Comparison of ENCODE assay signal across 8 cellular contexts in the genomic region with DNA sequence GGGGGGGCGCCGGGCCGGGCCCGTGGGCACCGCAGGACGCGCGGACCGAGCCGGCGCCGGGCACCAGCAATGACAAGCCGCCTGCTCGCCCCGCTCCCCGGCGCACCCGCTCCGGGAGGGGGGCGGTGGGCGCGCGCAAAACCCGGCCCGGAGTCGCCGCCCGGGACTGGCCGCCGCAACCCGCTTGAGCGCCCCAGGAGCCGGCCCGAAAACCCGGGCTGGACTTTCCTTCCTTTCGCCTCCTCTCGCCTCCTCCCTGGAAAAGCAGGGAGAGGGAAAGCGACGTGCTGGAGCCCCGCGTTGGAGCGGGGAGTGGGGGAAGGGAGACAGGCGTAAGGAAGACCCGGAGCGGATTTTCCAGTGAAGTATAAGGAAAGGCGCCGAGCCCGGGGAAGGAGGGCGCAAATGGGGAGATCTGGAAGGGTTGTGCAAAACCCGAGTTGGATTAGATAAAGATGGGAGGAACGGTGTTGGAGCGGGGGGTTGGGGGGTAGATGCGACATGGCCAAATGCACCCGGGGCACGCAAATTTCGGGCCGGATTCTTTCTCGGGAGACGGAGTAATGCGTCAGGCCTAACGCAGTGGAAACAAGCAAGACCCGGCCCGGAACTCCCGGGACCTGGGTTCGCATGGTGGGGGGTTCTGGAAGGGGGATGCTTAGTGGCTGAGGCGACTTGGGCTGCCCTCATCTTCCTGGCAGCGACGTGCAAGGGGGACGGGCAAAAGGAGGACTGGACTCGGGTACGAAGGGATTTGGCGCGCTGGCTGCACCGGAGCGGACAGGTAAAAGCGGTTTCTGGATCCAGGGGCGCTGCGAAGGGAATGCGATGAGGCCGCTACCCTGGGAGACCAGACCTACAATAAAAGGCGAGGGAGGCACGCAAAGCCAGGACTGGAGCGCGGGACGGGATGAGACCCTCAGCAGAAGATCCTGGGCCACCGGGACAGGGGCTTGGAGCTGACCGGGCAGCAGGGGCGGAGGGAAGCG. TPM values are rescaled to one million over a fixed set of nuclear protein-coding genes. Genes with fewer than 3 reads are reported as not detected.
DNase-seq lines count a peak whose midpoint lies in the region; ATAC-seq, FAIRE-seq and TF ChIP-seq lines count a peak whose summit lies in the region.
"Not testable (repeated sequence)": the region's sequence is repeated elsewhere in the genome, so short reads cannot be mapped to it uniquely, and the experiment has no call there.

No MANE protein-coding gene starts in this region.

- WGBS in gastroesophageal sphincter (ENCODE audit: low coverage in 1 of 2), 2 donors: 0% methylated on average over 14 to 31 of the region's 89 CpGs

- H3K4me3 Mint-ChIP-seq in HFFc6 (peak overlapping the region; percentile 83), naive B cell (peak overlapping the region; percentile 87 to 98 (median 95))

- peak overlapping the region; percentile 66 to 92 (median 90) for H3K4me2 ChIP-seq in BLaER1 treated with 17β-estradiol and CSF1 and Interleukin-3, amounts not matched to agents 10 nM and 100 nM

- not testable (repeated sequence) for TF ChIP-seq EP300 in gastroesophageal sphincter (IDR thresholded peaks at IDR 0.05)

- TF ChIP-seq POLR2A in gastroesophageal sphincter (IDR thresholded peaks at IDR 0.05): peak; percentile 38 to 44

- H3K27ac ChIP-seq in BLaER1 treated with 17β-estradiol and CSF1 and Interleukin-3, amounts not matched to agents 10 nM and 100 nM: peak overlapping the region; percentile 67 to 90 (median 83); a peak in 21 of 22 replicates
- H3K27ac ChIP-seq in gastroesophageal sphincter: peak overlapping the region; percentile 1 to 88 (median 84)

- H3K4me3 ChIP-seq in BLaER1 treated with 17β-estradiol and CSF1 and Interleukin-3, amounts not matched to agents 10 nM and 100 nM: peak overlapping the region; percentile 60 to 80 (median 73)
- H3K4me3 ChIP-seq in gastroesophageal sphincter: peak overlapping the region; percentile 41 to 85

- H3K4me1 ChIP-seq in BLaER1 treated with 17β-estradiol and CSF1 and Interleukin-3, amounts not matched to agents 10 nM and 100 nM: peaks cover 26 to 58% (median 43%) of the 10 kb centered on the region in 10 experiments; a peak in 19 of 20 replicates
- peaks cover 0 to 57% (median 12%) of the 10 kb centered on the region in 3 donors for H3K4me1 ChIP-seq in gastroesophageal sphincter

- peaks cover 38 to 67% (median 55%) of the 10 kb centered on the region in 11 experiments for H3K27me3 ChIP-seq in BLaER1 treated with 17β-estradiol and CSF1 and Interleukin-3, amounts not matched to agents 10 nM and 100 nM
- H3K27me3 ChIP-seq in gastroesophageal sphincter: peaks cover 11% of the 10 kb centered on the region

- ATAC-seq in gastroesophageal sphincter: peak; percentile 91
- ATAC-seq in naive B cell (ENCODE audit: low read depth in 2 of 2): peak; percentile 70

- peak; percentile 67 for FAIRE-seq in TTC549 (lab: Jason Lieb, UNC)

- H3K9me3 Mint-ChIP-seq in HFFc6, naive B cell: not testable (repeated sequence)

- DNase-seq in HFFc6 (peak; percentile 84), NCI-H2196 (lab: John Stamatoyannopoulos, UW; ENCODE audit: unreplicated experiment) (peak; percentile 96), amniotic epithelial cell (ENCODE audit: low read depth) (peak; percentile 97), naive B cell (peak; percentile 75)
- DNase-seq in stimulated activated CD8-positive, alpha-beta memory T cell treated with anti-CD3 and anti-CD28 coated beads, Interleukin-15, amount 100 ng/mL, for 24 hours (ENCODE audit: low read depth): peak; percentile 38

- H3K36me3 Mint-ChIP-seq in HFFc6 (ENCODE audit: low read depth): not testable (repeated sequence)
- H3K36me3 Mint-ChIP-seq in naive B cell: peaks cover 0 to 12% of the 10 kb centered on the region in 2 donors

- TF ChIP-seq CTCF in HFFc6 (IDR thresholded peaks at IDR 0.05): not testable (repeated sequence)
- peak in 1 of 4 experiments; percentile 22 for TF ChIP-seq CTCF in gastroesophageal sphincter (IDR thresholded peaks at IDR 0.05)

- H3K27me3 Mint-ChIP-seq in HFFc6 (ENCODE audit: insufficient read depth) (peaks cover 37% of the 10 kb centered on the region), naive B cell (peaks cover 16 to 74% (median 63%) of the 10 kb centered on the region in 3 donors)

- H3K36me3 ChIP-seq in BLaER1 treated with 17β-estradiol and CSF1 and Interleukin-3, amounts not matched to agents 10 nM and 100 nM; gastroesophageal sphincter: not testable (repeated sequence)

- peak overlapping the region; percentile 75 to 85 (median 82) for H3K9ac ChIP-seq in BLaER1 treated with 17β-estradiol and CSF1 and Interleukin-3, amounts not matched to agents 10 nM and 100 nM

- peaks cover 0 to 38% (median 32%) of the 10 kb centered on the region in 11 experiments; a peak in 17 of 22 replicates for H4K20me1 ChIP-seq in BLaER1 treated with 17β-estradiol and CSF1 and Interleukin-3, amounts not matched to agents 10 nM and 100 nM

- H3K4me1 Mint-ChIP-seq in HFFc6 (ENCODE audit: low read depth): peaks cover 14% of the 10 kb centered on the region
- H3K4me1 Mint-ChIP-seq in naive B cell: peaks cover 27 to 36% (median 34%) of the 10 kb centered on the region in 3 donors

- H3K9me3 ChIP-seq in BLaER1 treated with 17β-estradiol and CSF1 and Interleukin-3, amounts not matched to agents 10 nM and 100 nM (replicated peaks in 1 of 11); gastroesophageal sphincter: not testable (repeated sequence)

- peak overlapping the region; percentile 38; the same call in 1 of the 2 replicates for H3K27ac Mint-ChIP-seq in HFFc6
- H3K27ac Mint-ChIP-seq in naive B cell: peak overlapping the region; percentile 57 to 91 (median 66)

RNA-seq across cellular contexts. Expression of gene ADGRL1, which starts 1.1 kb away (rescaled TPM):
- total RNA-seq in HFFc6 (2021; fragmentation: NEBNext Ultra II Directional; extraction: Animal tissue kit (Norgen Biotek cat#: 25700)): 1 to 10 TPM; 1.6 to 2.9 (median 2.2) TPM
- total RNA-seq in gastroesophageal sphincter: 10 to 100 TPM; 13.3 to 47.9 (median 21.1) TPM
- not detected for polyA plus RNA-seq in naive B cell (ENCODE audit: low read depth in 6 of 6)

Comparison
In these comparisons a context has a peak if more than half of its experiments do, and no peak if none do; other contexts are left out.
1. Peak in every context shown above with its lines: DNase-seq, ATAC-seq, H3K4me3 ChIP-seq and H3K27ac ChIP-seq.
2. DNase-seq: peak in every context shown above with its lines; median percentile 97 in amniotic epithelial cell; 96 in NCI-H2196; 84 in HFFc6; 75 in naive B cell; 38 in stimulated activated CD8-positive, alpha-beta memory T cell treated with anti-CD3 and anti-CD28 coated beads, Interleukin-15, amount 100 ng/mL, for 24 hours.